In genomic region chr5:146967646-146968045, GRCh38 we compare ENCODE assay signal across 19 cellular contexts.
"Had no signal": no experiment of that assay in that cellular context is flagged by ENCODE, and none has a peak within 500 bp of the region (broad histone marks: within the 10 kb centered on the region; RNA-seq: fewer than 3 reads in every experiment).

No MANE protein-coding gene starts in this region.

- ATAC-seq: activated CD8-positive, alpha-beta memory T cell treated with anti-CD3 and anti-CD28 coated beads, Interleukin-2, amount 10 ng/mL, durations not matched to agents 7 days and 5 days; activated T-cell treated with anti-CD3 and anti-CD28 coated beads, Interleukin-2, amount 50 U/mL, for 4 hours; heart left ventricle; stimulated activated memory B cell treated with anti-CD40 and anti-IgM and Interleukin-4, amounts not matched to agents 10 μg/mL and 1 μg/mL and 100 μg/mL, for 72 hours; T-cell had no signal

- H3K4me3 ChIP-seq: colonic mucosa, heart left ventricle, left ventricle myocardium inferior, neural progenitor cell, right atrium auricular region, smooth muscle cell had no signal

- H3K4me2 ChIP-seq: neural progenitor cell, smooth muscle cell had no signal

- H3K36me3 Mint-ChIP-seq: activated CD8-positive, alpha-beta memory T cell treated with anti-CD3 and anti-CD28 coated beads, Interleukin-2, amount 10 ng/mL, durations not matched to agents 7 days and 5 days; activated naive CD8-positive, alpha-beta T cell; neural progenitor cell; stimulated activated memory B cell treated with anti-CD40 and anti-IgM and Interleukin-4, amounts not matched to agents 10 μg/mL and 1 μg/mL and 100 μg/mL, for 72 hours; T-cell had no signal

- H3K27ac Mint-ChIP-seq: activated CD8-positive, alpha-beta memory T cell treated with anti-CD3 and anti-CD28 coated beads, Interleukin-2, amount 10 ng/mL, durations not matched to agents 7 days and 5 days; activated naive CD8-positive, alpha-beta T cell; neural progenitor cell; stimulated activated memory B cell treated with anti-CD40 and anti-IgM and Interleukin-4, amounts not matched to agents 10 μg/mL and 1 μg/mL and 100 μg/mL, for 72 hours; T-cell had no signal

- DNase-seq: activated CD4-positive, alpha-beta T cell treated with anti-CD3 and anti-CD28 coated beads for 1 hour; activated CD4-positive, alpha-beta T cell treated with anti-CD3 and anti-CD28 coated beads, Interleukin-2, amount 50 U/mL, for 48 hours; activated CD8-positive, alpha-beta memory T cell treated with anti-CD3 and anti-CD28 coated beads, Interleukin-2, amount 10 ng/mL, durations not matched to agents 7 days and 5 days; activated gamma-delta T cell; activated T-cell treated with anti-CD3 and anti-CD28 coated beads, Interleukin-2, amount 50 U/mL, for 4 hours; colonic mucosa; effector CD4-positive, alpha-beta T cell; foreskin melanocyte; left ventricle myocardium inferior; mesenchymal stem cell; T-cell; T1000 had no signal

- H3K4me1 Mint-ChIP-seq: activated CD8-positive, alpha-beta memory T cell treated with anti-CD3 and anti-CD28 coated beads, Interleukin-2, amount 10 ng/mL, durations not matched to agents 7 days and 5 days; stimulated activated memory B cell treated with anti-CD40 and anti-IgM and Interleukin-4, amounts not matched to agents 10 μg/mL and 1 μg/mL and 100 μg/mL, for 72 hours; T-cell had no signal

- H3K36me3 ChIP-seq: colonic mucosa, heart left ventricle, left ventricle myocardium inferior, neural progenitor cell, right atrium auricular region had no signal

- H3K9ac ChIP-seq: neural progenitor cell, parathyroid adenoma had no signal

- H3K9me3 Mint-ChIP-seq: activated T-cell treated with anti-CD3 and anti-CD28 coated beads, Interleukin-2, amount 50 U/mL, for 4 hours; neural progenitor cell; stimulated activated memory B cell treated with anti-CD40 and anti-IgM and Interleukin-4, amounts not matched to agents 10 μg/mL and 1 μg/mL and 100 μg/mL, for 72 hours; T-cell had no signal

- H3K4me1 ChIP-seq: colonic mucosa, neural progenitor cell, parathyroid adenoma, right atrium auricular region had no signal

- H3K27me3 ChIP-seq: colonic mucosa, heart left ventricle, neural progenitor cell, right atrium auricular region had no signal

- H3K27ac ChIP-seq: colonic mucosa, heart left ventricle, left ventricle myocardium inferior, neural progenitor cell, parathyroid adenoma, right atrium auricular region had no signal

- H3K9me3 ChIP-seq: colonic mucosa, heart left ventricle, left ventricle myocardium inferior, right atrium auricular region had no signal

- H3K4me3 Mint-ChIP-seq: activated CD8-positive, alpha-beta memory T cell treated with anti-CD3 and anti-CD28 coated beads, Interleukin-2, amount 10 ng/mL, durations not matched to agents 7 days and 5 days; activated naive CD8-positive, alpha-beta T cell; activated T-cell treated with anti-CD3 and anti-CD28 coated beads, Interleukin-2, amount 50 U/mL, for 4 hours; neural progenitor cell; stimulated activated memory B cell treated with anti-CD40 and anti-IgM and Interleukin-4, amounts not matched to agents 10 μg/mL and 1 μg/mL and 100 μg/mL, for 72 hours; T-cell had no signal
